Comparison of ENCODE assay signal across 22 cellular contexts in genomic region chr7:54159088-54159487, GRCh38.
"Had no signal": no experiment of that assay in that cellular context is flagged by ENCODE, and none has a peak within 500 bp of the region (broad histone marks: within the 10 kb centered on the region; RNA-seq: fewer than 3 reads in every experiment).

No MANE protein-coding gene starts in this region.

- H3K27me3 ChIP-seq: MG63 had no signal

- H3K27me3 Mint-ChIP-seq: T-helper 17 cell had no signal

- DNase-seq: Karpas-422; KG1; MG63; NCI-H1105; NCI-H1417; NCI-H146; NCI-H1694 treated with DMSO at 0.1 percent for 48 hours; NCI-H1930; NCI-H2081; NCI-H2107; NCI-H2227 treated with DMSO at 0.1 percent for 48 hours; NCI-H524; NCI-H526 treated with DMSO at 0.1 percent for 48 hours; NCI-H748 treated with DMSO at 0.1 percent for 48 hours; NK-92 treated with Interleukin-12 subunit alpha and Interleukin-12 subunit beta, amount 100 ng/mL, for 24 hours; PC-3; SHP77; SK-N-SH; T-helper 1 cell; T-helper 17 cell had no signal

- H3K27ac ChIP-seq: RWPE1 had no signal

- H3K4me2 ChIP-seq: SK-N-SH had no signal

- ATAC-seq: Panc1, PC-3, T-helper 17 cell had no signal

- H3K36me3 ChIP-seq: MG63 had no signal

- H3K4me3 ChIP-seq: MG63 had no signal

- H3K9me3 ChIP-seq: MG63 had no signal

- H3K4me3 Mint-ChIP-seq: T-helper 17 cell had no signal

- H3K4me1 Mint-ChIP-seq: T-helper 17 cell had no signal

- H3K9ac ChIP-seq: SK-N-SH had no signal

- H3K27ac Mint-ChIP-seq: T-helper 17 cell had no signal
